ENCODE assay signal across 2 cellular contexts in the genomic region with DNA sequence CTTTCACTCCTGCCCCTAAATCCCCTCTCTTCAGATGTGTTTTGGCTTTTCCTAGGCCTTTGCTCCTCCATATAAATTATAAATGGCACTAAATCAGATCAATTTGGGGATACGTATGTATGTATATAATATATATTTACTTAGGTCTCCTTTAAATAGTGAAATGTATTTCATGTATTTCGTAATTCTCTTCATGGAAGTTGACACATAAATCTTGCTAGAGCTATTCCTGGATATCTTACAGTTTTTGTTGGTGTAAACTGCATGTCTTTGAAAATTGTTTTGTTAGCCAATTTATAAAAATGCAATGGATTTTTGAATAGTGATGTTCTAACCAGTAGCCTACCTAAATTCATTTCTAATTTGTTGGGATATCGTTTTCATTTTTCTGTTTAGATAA.
TF ChIP-seq lines count a peak whose summit lies in the region.

No MANE protein-coding gene starts in this region.

TF ChIP-seq in IMR-90, 13 proteins besides CTCF, POLR2A, EP300 and RAD21:
- TF ChIP-seq CEBPB (IDR thresholded peaks at IDR 0.05; ENCODE audit: low read depth, low read length) (0 out of 2 replicates have a peak, but pooled peaks have one; percentile 20), SMC3 (IDR thresholded peaks at IDR 0.05; ENCODE audit: low read depth, low read length) (no peak)

TF ChIP-seq in K562, 482 proteins besides CTCF, POLR2A, EP300 and RAD21:
- TF ChIP-seq JUN (IDR thresholded peaks at IDR 0.05; ENCODE audit: borderline replicate concordance, low read depth, low read length) (no peak), JUN (CRISPR knock-in tag; IDR thresholded peaks at IDR 0.05; ENCODE audit: borderline replicate concordance) (no peak), CEBPG (CRISPR knock-in tag; IDR thresholded peaks at IDR 0.05) (no peak), CEBPG (tag; conservative IDR thresholded peaks at IDR 0.05 in 1 of 2, IDR thresholded peaks at IDR 0.05 in 1 of 2) (peak; percentile 36 to 43; a peak in 1 of 4 replicates), YY1 (IDR thresholded peaks at IDR 0.05; ENCODE audit: borderline replicate concordance in 1 of 3, control insufficient read depth in 1 of 3, extremely low read depth in 1 of 3, insufficient read depth in 3 of 3, insufficient read length in 1 of 3, insufficient replicate concordance in 2 of 3, low read depth in 1 of 3, low read length in 2 of 3) (no peak), CEBPB (tag; IDR thresholded peaks at IDR 0.05) (peak; percentile 39; the same call in 1 of the 2 replicates), XRCC4 (IDR thresholded peaks at IDR 0.05; ENCODE audit: extremely low read depth, insufficient read depth, insufficient read length) (no peak)
- TF ChIP-seq, protein P1, sequence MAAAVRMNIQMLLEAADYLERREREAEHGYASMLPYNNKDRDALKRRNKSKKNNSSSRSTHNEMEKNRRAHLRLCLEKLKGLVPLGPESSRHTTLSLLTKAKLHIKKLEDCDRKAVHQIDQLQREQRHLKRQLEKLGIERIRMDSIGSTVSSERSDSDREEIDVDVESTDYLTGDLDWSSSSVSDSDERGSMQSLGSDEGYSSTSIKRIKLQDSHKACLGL (CRISPR knock-in tag; IDR thresholded peaks at IDR 0.05; ENCODE audit: borderline replicate concordance, poor library complexity, severe bottlenecking): no peak
- TF ChIP-seq, protein P2, sequence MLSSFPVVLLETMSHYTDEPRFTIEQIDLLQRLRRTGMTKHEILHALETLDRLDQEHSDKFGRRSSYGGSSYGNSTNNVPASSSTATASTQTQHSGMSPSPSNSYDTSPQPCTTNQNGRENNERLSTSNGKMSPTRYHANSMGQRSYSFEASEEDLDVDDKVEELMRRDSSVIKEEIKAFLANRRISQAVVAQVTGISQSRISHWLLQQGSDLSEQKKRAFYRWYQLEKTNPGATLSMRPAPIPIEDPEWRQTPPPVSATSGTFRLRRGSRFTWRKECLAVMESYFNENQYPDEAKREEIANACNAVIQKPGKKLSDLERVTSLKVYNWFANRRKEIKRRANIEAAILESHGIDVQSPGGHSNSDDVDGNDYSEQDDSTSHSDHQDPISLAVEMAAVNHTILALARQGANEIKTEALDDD (IDR thresholded peaks at IDR 0.05): no peak
